Comparison of ENCODE assay signal across 1 cellular context in genomic region chr7:121395961-121396757, GRCh38.
A peak's percentile ranks its signal among the peaks of the same experiment; 100 is the strongest.
TF ChIP-seq lines count a peak whose summit lies in the region.

Gene FAM3C, minus strand, starts transcription at chr7:121396308. Its CDS starts 13,339 bp downstream, at chr7:121382969.

TF ChIP-seq in HepG2, 621 proteins besides CTCF, POLR2A, EP300 and RAD21 (continued from another document and continues in another):
- TF ChIP-seq REST (IDR thresholded peaks at IDR 0.05; ENCODE audit: borderline replicate concordance in 1 of 2, low read depth in 1 of 2, low read length in 2 of 2): no peak
- no peak for TF ChIP-seq SUZ12 (IDR thresholded peaks at IDR 0.05; ENCODE audit: low read depth, low read length)
- no peak for TF ChIP-seq SOX13 (IDR thresholded peaks at IDR 0.05)
- TF ChIP-seq SOX13 (CRISPR knock-in tag; conservative IDR thresholded peaks at IDR 0.05 in 1 of 2, IDR thresholded peaks at IDR 0.05 in 1 of 2): peak in 1 of 2 experiments; percentile 47; a peak in 1 of 4 replicates
- no peak for TF ChIP-seq TAF15 (IDR thresholded peaks at IDR 0.05; ENCODE audit: low read depth, low read length, poor library complexity, severe bottlenecking)
- no peak for TF ChIP-seq FOXP1 (IDR thresholded peaks at IDR 0.05)
- no peak for TF ChIP-seq FOXP1 (CRISPR knock-in tag; IDR thresholded peaks at IDR 0.05)
- no peak for TF ChIP-seq DPF2 (CRISPR knock-in tag; IDR thresholded peaks at IDR 0.05; ENCODE audit: borderline replicate concordance, low read depth)
- TF ChIP-seq ZNF747 (CRISPR knock-in tag; IDR thresholded peaks at IDR 0.05; ENCODE audit: borderline replicate concordance): peak; percentile 31; the same call in 1 of the 2 replicates
- TF ChIP-seq SNAPC2 (CRISPR knock-in tag; IDR thresholded peaks at IDR 0.05): no peak
- TF ChIP-seq EEA1 (CRISPR knock-in tag; IDR thresholded peaks at IDR 0.05; ENCODE audit: borderline replicate concordance): peak; percentile 62; the same call in 1 of the 2 replicates
- TF ChIP-seq SP2 (CRISPR knock-in tag; IDR thresholded peaks at IDR 0.05): peak; percentile 46
- TF ChIP-seq, protein P1, sequence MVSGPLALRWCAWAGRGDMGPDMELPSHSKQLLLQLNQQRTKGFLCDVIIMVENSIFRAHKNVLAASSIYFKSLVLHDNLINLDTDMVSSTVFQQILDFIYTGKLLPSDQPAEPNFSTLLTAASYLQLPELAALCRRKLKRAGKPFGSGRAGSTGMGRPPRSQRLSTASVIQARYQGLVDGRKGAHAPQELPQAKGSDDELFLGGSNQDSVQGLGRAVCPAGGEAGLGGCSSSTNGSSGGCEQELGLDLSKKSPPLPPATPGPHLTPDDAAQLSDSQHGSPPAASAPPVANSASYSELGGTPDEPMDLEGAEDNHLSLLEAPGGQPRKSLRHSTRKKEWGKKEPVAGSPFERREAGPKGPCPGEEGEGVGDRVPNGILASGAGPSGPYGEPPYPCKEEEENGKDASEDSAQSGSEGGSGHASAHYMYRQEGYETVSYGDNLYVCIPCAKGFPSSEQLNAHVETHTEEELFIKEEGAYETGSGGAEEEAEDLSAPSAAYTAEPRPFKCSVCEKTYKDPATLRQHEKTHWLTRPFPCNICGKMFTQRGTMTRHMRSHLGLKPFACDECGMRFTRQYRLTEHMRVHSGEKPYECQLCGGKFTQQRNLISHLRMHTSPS (CRISPR knock-in tag; IDR thresholded peaks at IDR 0.05; ENCODE audit: low read depth): no peak
- no peak for TF ChIP-seq ZNF468 (CRISPR knock-in tag; IDR thresholded peaks at IDR 0.05)
- TF ChIP-seq AGO2 (optimal IDR thresholded peaks at IDR 0.05; ENCODE audit: low read depth, low read length): peak; percentile 83
- TF ChIP-seq ZNF30 (CRISPR knock-in tag; IDR thresholded peaks at IDR 0.05): no peak
- no peak for TF ChIP-seq FOXM1 (CRISPR knock-in tag; IDR thresholded peaks at IDR 0.05)
- TF ChIP-seq ZNF598 (CRISPR knock-in tag; IDR thresholded peaks at IDR 0.05; ENCODE audit: borderline replicate concordance): no peak
- TF ChIP-seq TBX3 (IDR thresholded peaks at IDR 0.05; ENCODE audit: borderline replicate concordance): no peak
- TF ChIP-seq KLF12 (CRISPR knock-in tag; IDR thresholded peaks at IDR 0.05; ENCODE audit: borderline replicate concordance): peak; percentile 29; the same call in 1 of the 2 replicates
- TF ChIP-seq ZSCAN12 (CRISPR knock-in tag; IDR thresholded peaks at IDR 0.05): no peak
- peak; percentile 62; the same call in 1 of the 2 replicates for TF ChIP-seq ZSCAN21 (CRISPR knock-in tag; IDR thresholded peaks at IDR 0.05; ENCODE audit: borderline replicate concordance)
- no peak for TF ChIP-seq ZNF530 (CRISPR knock-in tag; IDR thresholded peaks at IDR 0.05; ENCODE audit: low read depth)
- TF ChIP-seq HIVEP1 (CRISPR knock-in tag; IDR thresholded peaks at IDR 0.05): no peak
- TF ChIP-seq, protein P2, sequence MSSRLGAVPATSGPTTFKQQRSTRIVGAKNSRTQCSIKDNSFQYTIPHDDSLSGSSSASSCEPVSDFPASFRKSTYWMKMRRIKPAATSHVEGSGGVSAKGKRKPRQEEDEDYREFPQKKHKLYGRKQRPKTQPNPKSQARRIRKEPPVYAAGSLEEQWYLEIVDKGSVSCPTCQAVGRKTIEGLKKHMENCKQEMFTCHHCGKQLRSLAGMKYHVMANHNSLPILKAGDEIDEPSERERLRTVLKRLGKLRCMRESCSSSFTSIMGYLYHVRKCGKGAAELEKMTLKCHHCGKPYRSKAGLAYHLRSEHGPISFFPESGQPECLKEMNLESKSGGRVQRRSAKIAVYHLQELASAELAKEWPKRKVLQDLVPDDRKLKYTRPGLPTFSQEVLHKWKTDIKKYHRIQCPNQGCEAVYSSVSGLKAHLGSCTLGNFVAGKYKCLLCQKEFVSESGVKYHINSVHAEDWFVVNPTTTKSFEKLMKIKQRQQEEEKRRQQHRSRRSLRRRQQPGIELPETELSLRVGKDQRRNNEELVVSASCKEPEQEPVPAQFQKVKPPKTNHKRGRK (CRISPR knock-in tag; IDR thresholded peaks at IDR 0.05): no peak
- peak; percentile 74; the same call in 1 of the 2 replicates for TF ChIP-seq KDM2A (CRISPR knock-in tag; IDR thresholded peaks at IDR 0.05; ENCODE audit: borderline replicate concordance, low read depth)
- no peak for TF ChIP-seq ZMAT5 (CRISPR knock-in tag; IDR thresholded peaks at IDR 0.05; ENCODE audit: borderline replicate concordance, low read depth)
- TF ChIP-seq AGO1 (IDR thresholded peaks at IDR 0.05; ENCODE audit: low read depth, low read length, poor library complexity, severe bottlenecking): peak; percentile 38
- TF ChIP-seq, protein P3, sequence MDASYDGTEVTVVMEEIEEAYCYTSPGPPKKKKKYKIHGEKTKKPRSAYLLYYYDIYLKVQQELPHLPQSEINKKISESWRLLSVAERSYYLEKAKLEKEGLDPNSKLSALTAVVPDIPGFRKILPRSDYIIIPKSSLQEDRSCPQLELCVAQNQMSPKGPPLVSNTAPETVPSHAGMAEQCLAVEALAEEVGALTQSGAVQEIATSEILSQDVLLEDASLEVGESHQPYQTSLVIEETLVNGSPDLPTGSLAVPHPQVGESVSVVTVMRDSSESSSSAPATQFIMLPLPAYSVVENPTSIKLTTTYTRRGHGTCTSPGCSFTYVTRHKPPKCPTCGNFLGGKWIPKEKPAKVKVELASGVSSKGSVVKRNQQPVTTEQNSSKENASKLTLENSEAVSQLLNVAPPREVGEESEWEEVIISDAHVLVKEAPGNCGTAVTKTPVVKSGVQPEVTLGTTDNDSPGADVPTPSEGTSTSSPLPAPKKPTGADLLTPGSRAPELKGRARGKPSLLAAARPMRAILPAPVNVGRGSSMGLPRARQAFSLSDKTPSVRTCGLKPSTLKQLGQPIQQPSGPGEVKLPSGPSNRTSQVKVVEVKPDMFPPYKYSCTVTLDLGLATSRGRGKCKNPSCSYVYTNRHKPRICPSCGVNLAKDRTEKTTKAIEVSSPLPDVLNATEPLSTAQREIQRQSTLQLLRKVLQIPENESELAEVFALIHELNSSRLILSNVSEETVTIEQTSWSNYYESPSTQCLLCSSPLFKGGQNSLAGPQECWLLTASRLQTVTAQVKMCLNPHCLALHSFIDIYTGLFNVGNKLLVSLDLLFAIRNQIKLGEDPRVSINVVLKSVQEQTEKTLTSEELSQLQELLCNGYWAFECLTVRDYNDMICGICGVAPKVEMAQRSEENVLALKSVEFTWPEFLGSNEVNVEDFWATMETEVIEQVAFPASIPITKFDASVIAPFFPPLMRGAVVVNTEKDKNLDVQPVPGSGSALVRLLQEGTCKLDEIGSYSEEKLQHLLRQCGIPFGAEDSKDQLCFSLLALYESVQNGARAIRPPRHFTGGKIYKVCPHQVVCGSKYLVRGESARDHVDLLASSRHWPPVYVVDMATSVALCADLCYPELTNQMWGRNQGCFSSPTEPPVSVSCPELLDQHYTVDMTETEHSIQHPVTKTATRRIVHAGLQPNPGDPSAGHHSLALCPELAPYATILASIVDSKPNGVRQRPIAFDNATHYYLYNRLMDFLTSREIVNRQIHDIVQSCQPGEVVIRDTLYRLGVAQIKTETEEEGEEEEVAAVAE (CRISPR knock-in tag; IDR thresholded peaks at IDR 0.05; ENCODE audit: borderline replicate concordance): 0 out of 2 replicates have a peak, but pooled peaks have one; percentile 38
- TF ChIP-seq ZNF317 (CRISPR knock-in tag; IDR thresholded peaks at IDR 0.05): 0 out of 2 replicates have a peak, but pooled peaks have one; percentile 8
- no peak for TF ChIP-seq JDP2 (CRISPR knock-in tag; IDR thresholded peaks at IDR 0.05; ENCODE audit: borderline replicate concordance)
- no peak for TF ChIP-seq ZNF260 (CRISPR knock-in tag; IDR thresholded peaks at IDR 0.05; ENCODE audit: borderline replicate concordance, low read depth)
- TF ChIP-seq SETDB1 (CRISPR knock-in tag; IDR thresholded peaks at IDR 0.05; ENCODE audit: borderline replicate concordance): no peak
- TF ChIP-seq FOXA1 (IDR thresholded peaks at IDR 0.05): no peak
- 0 out of 2 replicates have a peak, but pooled peaks have one; percentile 6 for TF ChIP-seq FOXA1 (CRISPR knock-in tag; IDR thresholded peaks at IDR 0.05)
- peak; percentile 77; the same call in 1 of the 2 replicates for TF ChIP-seq FLYWCH1 (CRISPR knock-in tag; IDR thresholded peaks at IDR 0.05)
- peak; percentile 20; the same call in 1 of the 2 replicates for TF ChIP-seq RCOR2 (CRISPR knock-in tag; IDR thresholded peaks at IDR 0.05)
- TF ChIP-seq, protein P4, sequence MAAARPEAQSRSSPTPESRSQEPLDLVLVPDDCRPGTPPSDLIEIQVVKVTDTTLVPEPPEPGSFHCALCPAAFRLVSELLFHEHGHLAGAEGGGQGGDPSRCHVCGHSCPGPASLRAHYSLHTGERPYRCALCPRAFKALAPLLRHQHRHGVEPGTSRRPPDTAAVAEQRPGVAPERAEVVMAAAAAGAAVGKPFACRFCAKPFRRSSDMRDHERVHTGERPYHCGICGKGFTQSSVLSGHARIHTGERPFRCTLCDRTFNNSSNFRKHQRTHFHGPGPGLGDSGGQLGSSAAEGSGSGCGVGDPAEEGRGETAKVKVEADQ (CRISPR knock-in tag; IDR thresholded peaks at IDR 0.05; ENCODE audit: borderline replicate concordance): peak; percentile 91
- 0 out of 2 replicates have a peak, but pooled peaks have one; percentile 22 for TF ChIP-seq ZNF263 (CRISPR knock-in tag; IDR thresholded peaks at IDR 0.05)
- TF ChIP-seq ZNF800 (CRISPR knock-in tag; IDR thresholded peaks at IDR 0.05): no peak
- 0 out of 2 replicates have a peak, but pooled peaks have one; percentile 33 for TF ChIP-seq ZNF564 (CRISPR knock-in tag; IDR thresholded peaks at IDR 0.05)
- peak; percentile 71 for TF ChIP-seq HNRNPLL (IDR thresholded peaks at IDR 0.05; ENCODE audit: low read depth, low read length, poor library complexity, severe bottlenecking)
- TF ChIP-seq, protein P5, sequence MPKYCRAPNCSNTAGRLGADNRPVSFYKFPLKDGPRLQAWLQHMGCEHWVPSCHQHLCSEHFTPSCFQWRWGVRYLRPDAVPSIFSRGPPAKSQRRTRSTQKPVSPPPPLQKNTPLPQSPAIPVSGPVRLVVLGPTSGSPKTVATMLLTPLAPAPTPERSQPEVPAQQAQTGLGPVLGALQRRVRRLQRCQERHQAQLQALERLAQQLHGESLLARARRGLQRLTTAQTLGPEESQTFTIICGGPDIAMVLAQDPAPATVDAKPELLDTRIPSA (CRISPR knock-in tag; IDR thresholded peaks at IDR 0.05; ENCODE audit: borderline replicate concordance): no peak
- TF ChIP-seq, protein P6, sequence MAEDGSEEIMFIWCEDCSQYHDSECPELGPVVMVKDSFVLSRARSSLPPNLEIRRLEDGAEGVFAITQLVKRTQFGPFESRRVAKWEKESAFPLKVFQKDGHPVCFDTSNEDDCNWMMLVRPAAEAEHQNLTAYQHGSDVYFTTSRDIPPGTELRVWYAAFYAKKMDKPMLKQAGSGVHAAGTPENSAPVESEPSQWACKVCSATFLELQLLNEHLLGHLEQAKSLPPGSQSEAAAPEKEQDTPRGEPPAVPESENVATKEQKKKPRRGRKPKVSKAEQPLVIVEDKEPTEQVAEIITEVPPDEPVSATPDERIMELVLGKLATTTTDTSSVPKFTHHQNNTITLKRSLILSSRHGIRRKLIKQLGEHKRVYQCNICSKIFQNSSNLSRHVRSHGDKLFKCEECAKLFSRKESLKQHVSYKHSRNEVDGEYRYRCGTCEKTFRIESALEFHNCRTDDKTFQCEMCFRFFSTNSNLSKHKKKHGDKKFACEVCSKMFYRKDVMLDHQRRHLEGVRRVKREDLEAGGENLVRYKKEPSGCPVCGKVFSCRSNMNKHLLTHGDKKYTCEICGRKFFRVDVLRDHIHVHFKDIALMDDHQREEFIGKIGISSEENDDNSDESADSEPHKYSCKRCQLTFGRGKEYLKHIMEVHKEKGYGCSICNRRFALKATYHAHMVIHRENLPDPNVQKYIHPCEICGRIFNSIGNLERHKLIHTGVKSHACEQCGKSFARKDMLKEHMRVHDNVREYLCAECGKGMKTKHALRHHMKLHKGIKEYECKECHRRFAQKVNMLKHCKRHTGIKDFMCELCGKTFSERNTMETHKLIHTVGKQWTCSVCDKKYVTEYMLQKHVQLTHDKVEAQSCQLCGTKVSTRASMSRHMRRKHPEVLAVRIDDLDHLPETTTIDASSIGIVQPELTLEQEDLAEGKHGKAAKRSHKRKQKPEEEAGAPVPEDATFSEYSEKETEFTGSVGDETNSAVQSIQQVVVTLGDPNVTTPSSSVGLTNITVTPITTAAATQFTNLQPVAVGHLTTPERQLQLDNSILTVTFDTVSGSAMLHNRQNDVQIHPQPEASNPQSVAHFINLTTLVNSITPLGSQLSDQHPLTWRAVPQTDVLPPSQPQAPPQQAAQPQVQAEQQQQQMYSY (CRISPR knock-in tag; IDR thresholded peaks at IDR 0.05): no peak
- TF ChIP-seq ZNF550 (CRISPR knock-in tag; IDR thresholded peaks at IDR 0.05; ENCODE audit: borderline replicate concordance): no peak
